Comparison of ENCODE assay signal across 8 cellular contexts in genomic region chr17:80454557-80455327, GRCh38. TPM values are rescaled to one million over a fixed set of nuclear protein-coding genes. Genes with fewer than 3 reads are reported as not detected.
A peak's percentile ranks its signal among the peaks of the same experiment; 100 is the strongest.
DNase-seq lines count a peak whose midpoint lies in the region; ATAC-seq and TF ChIP-seq lines count a peak whose summit lies in the region.

No MANE protein-coding gene starts in this region.

- DNase-seq in NCI-H524 treated with DMSO at 0.1 percent for 48 hours (lab: John Stamatoyannopoulos, UW) (peak; percentile 76), coronary artery (ENCODE audit: low spot score) (peak; percentile 96), left kidney (ENCODE audit: low read depth, low spot score) (peak; percentile 99)
- peak; percentile 99 for DNase-seq in activated CD4-positive, alpha-beta T cell treated with anti-CD3 and anti-CD28 coated beads, Interleukin-2, amount 10 ng/mL, durations not matched to agents 24 days and 14 days
- peak; percentile 97 for DNase-seq in stimulated activated CD4-positive, alpha-beta T cell treated with anti-CD3 and anti-CD28 coated beads, Interleukin-1b, Interleukin-23, amount 100 ng/mL, for 48 hours

- H3K27ac Mint-ChIP-seq in activated CD4-positive, alpha-beta T cell treated with anti-CD3 and anti-CD28 coated beads, Interleukin-2, amount 10 ng/mL, durations not matched to agents 24 days and 14 days = peak overlapping the region; percentile 99

- no peaks in the 10 kb centered on the region for H3K9me3 Mint-ChIP-seq in activated CD4-positive, alpha-beta T cell treated with anti-CD3 and anti-CD28 coated beads, Interleukin-2, amount 10 ng/mL, durations not matched to agents 24 days and 14 days

- H4K20me1 ChIP-seq in BLaER1 = no peaks in the 10 kb centered on the region

- no peaks in the 10 kb centered on the region for H3K36me3 Mint-ChIP-seq in activated CD4-positive, alpha-beta T cell treated with anti-CD3 and anti-CD28 coated beads, Interleukin-2, amount 10 ng/mL, durations not matched to agents 24 days and 14 days (ENCODE audit: low read depth)

- peak overlapping the region; percentile 94 for H3K4me2 ChIP-seq in BLaER1

- H3K4me1 ChIP-seq in BLaER1 = peaks cover 52% of the 10 kb centered on the region

- no peaks in the 10 kb centered on the region for H3K9me3 ChIP-seq in BLaER1

- no peaks in the 10 kb centered on the region for H3K36me3 ChIP-seq in BLaER1

- ATAC-seq in GM19324 (IDR thresholded peaks at IDR 0.05; ENCODE audit: low FRiP score, unreplicated experiment) (peak; percentile 86), HG03460 (IDR thresholded peaks at IDR 0.05; ENCODE audit: unreplicated experiment) (peak; percentile 84)

- H3K27me3 ChIP-seq in BLaER1 = peaks cover 28% of the 10 kb centered on the region

- H3K9ac ChIP-seq in BLaER1 = peak overlapping the region; percentile 97

- TF ChIP-seq CTCF in coronary artery (IDR thresholded peaks at IDR 0.05) = no peak

- H3K4me3 ChIP-seq in BLaER1 = peak overlapping the region; percentile 74
- H3K4me3 ChIP-seq in coronary artery = peak overlapping the region; percentile 71

- intact Hi-C loops in activated CD4-positive, alpha-beta T cell treated with anti-CD3 and anti-CD28 coated beads, Interleukin-2, amount 10 ng/mL, durations not matched to agents 24 days and 14 days (cut with micrococcal nuclease) = loop anchor here (1.0 kb wide), 1 partner anchor 23 kb away; no protein-coding TSS in a partner anchor

- peaks cover 37% of the 10 kb centered on the region for H3K4me1 Mint-ChIP-seq in activated CD4-positive, alpha-beta T cell treated with anti-CD3 and anti-CD28 coated beads, Interleukin-2, amount 10 ng/mL, durations not matched to agents 24 days and 14 days

- H3K4me3 Mint-ChIP-seq in activated CD4-positive, alpha-beta T cell treated with anti-CD3 and anti-CD28 coated beads, Interleukin-2, amount 10 ng/mL, durations not matched to agents 24 days and 14 days = peak overlapping the region; percentile 98

- H3K27me3 Mint-ChIP-seq in activated CD4-positive, alpha-beta T cell treated with anti-CD3 and anti-CD28 coated beads, Interleukin-2, amount 10 ng/mL, durations not matched to agents 24 days and 14 days = peaks cover 15% of the 10 kb centered on the region

- H3K27ac ChIP-seq in BLaER1 (peak overlapping the region; percentile 98), coronary artery (peak overlapping the region; percentile 87 to 94)

RNA-seq across cellular contexts. Expression of gene NPTX1, which starts 21.7 kb away (rescaled TPM):
- 30.4 and 31.6 TPM in 2 replicates for total RNA-seq in activated CD4-positive, alpha-beta T cell treated with anti-CD3 and anti-CD28 coated beads, Interleukin-2, amount 10 ng/mL, durations not matched to agents 24 days and 14 days

RNA-seq across cellular contexts. Expression of gene ENDOV, which starts 39.8 kb away (rescaled TPM):
- total RNA-seq in activated CD4-positive, alpha-beta T cell treated with anti-CD3 and anti-CD28 coated beads, Interleukin-2, amount 10 ng/mL, durations not matched to agents 24 days and 14 days = 16.3 and 16.4 TPM in 2 replicates

Comparison
In these comparisons a context has a peak if more than half of its experiments do, and no peak if none do; other contexts are left out.
1. Peak in every context shown above with its lines: DNase-seq, ATAC-seq, H3K4me3 ChIP-seq and H3K27ac ChIP-seq.